ENCODE assay signal across 23 cellular contexts in the genomic region with DNA sequence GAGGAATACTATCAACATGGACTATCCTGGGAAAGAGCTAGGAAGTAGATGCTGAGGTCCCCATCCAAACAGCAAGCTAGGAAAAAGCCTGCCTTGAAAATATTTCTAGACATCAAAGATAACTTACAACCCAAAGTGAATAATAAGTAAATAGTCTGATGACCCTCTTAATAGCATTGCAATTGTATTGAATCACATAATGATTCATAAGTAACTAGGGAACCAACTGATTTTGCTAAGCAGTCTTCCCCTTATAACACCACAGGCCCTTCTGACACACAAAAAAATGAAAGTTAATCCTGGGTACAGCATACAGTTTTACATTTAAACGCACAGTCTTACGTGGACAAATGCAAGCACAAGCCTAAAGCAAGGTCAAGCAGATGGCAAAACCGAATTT.
DNase-seq lines count a peak whose midpoint lies in the region; ATAC-seq and TF ChIP-seq lines count a peak whose summit lies in the region.
"Had no signal": no experiment of that assay in that cellular context is flagged by ENCODE, and none has a peak within 500 bp of the region (broad histone marks: within the 10 kb centered on the region; RNA-seq: fewer than 3 reads in every experiment).

No MANE protein-coding gene starts in this region.

- no peaks in the 10 kb centered on the region for H3K9me3 ChIP-seq in RWPE2 (ENCODE audit: severe bottlenecking)
- H3K9me3 ChIP-seq in fibroblast of lung (ENCODE audit: control insufficient read depth, insufficient read depth, low read depth, low read length) = no peaks in the 10 kb centered on the region
- no peaks in the 10 kb centered on the region for H3K9me3 ChIP-seq in SJCRH30 (replicated peaks)
- H3K9me3 ChIP-seq: BLaER1 treated with 17β-estradiol and CSF1 and Interleukin-3, amounts not matched to agents 10 nM and 100 nM; Peyer's patch had no signal

- DNase-seq in AG10803 (ENCODE audit: low read depth) (peak; percentile 10), RWPE2 (ENCODE audit: low spot score) (no peak), fibroblast of lung (ENCODE audit: low read depth in 2 of 2) (peak; percentile 13 to 66), renal cortical epithelial cell (ENCODE audit: low read depth) (peak; percentile 28), SJCRH30 (no peak), NCI-H2081 (lab: John Stamatoyannopoulos, UW) (no peak)
- DNase-seq: CD8-positive, alpha-beta T cell; DMS53; NCI-H1436; NCI-H2029; NCI-H2171 treated with DMSO at 0.1 percent for 48 hours; NCI-H446 treated with DMSO at 0.1 percent for 48 hours; NCI-H69; NK-92 treated with Interleukin-12 subunit alpha and Interleukin-12 subunit beta, amount 100 ng/mL, for 24 hours; Peyer's patch had no signal

- no peaks in the 10 kb centered on the region for H4K20me1 ChIP-seq in fibroblast of lung (ENCODE audit: control insufficient read depth, extremely low read depth, insufficient read depth, low read length)
- H4K20me1 ChIP-seq: BLaER1 treated with 17β-estradiol and CSF1 and Interleukin-3, amounts not matched to agents 10 nM and 100 nM had no signal

- H3K4me2 ChIP-seq in fibroblast of lung (ENCODE audit: extremely low read depth, insufficient read depth, low read length) = no peak overlapping the region
- H3K4me2 ChIP-seq: BLaER1 treated with 17β-estradiol and CSF1 and Interleukin-3, amounts not matched to agents 10 nM and 100 nM; GM23338; KMS-11 had no signal

- H3K4me1 ChIP-seq in RWPE2 (ENCODE audit: insufficient read depth, poor library complexity, severe bottlenecking) (no peaks in the 10 kb centered on the region), fibroblast of lung (ENCODE audit: control insufficient read depth, extremely low read depth, insufficient read depth, low read length) (no peaks in the 10 kb centered on the region), SJCRH30 (peaks cover 5% of the 10 kb centered on the region)
- H3K4me1 ChIP-seq: Peyer's patch had no signal

- H2AFZ ChIP-seq in fibroblast of lung (ENCODE audit: low read length) = no peak overlapping the region
- H2AFZ ChIP-seq: GM23338 had no signal

- no peak overlapping the region for H3K4me3 ChIP-seq in AG10803 (ENCODE audit: low read length)
- no peak overlapping the region for H3K4me3 ChIP-seq in RWPE2 (ENCODE audit: severe bottlenecking)
- no peak overlapping the region for H3K4me3 ChIP-seq in fibroblast of lung (replicated peaks in 1 of 4; ENCODE audit: control extremely low read depth in 1 of 4, insufficient read depth in 1 of 4, low read depth in 3 of 4, low read length in 4 of 4)
- no peak overlapping the region for H3K4me3 ChIP-seq in SJCRH30
- H3K4me3 ChIP-seq: BLaER1 treated with 17β-estradiol and CSF1 and Interleukin-3, amounts not matched to agents 10 nM and 100 nM; GM23338; Peyer's patch; SK-N-MC had no signal

- peak; percentile 45; the same call in 2 of the 3 replicates for ATAC-seq in RWPE2 (ENCODE audit: low read depth)
- ATAC-seq in HG02885 (IDR thresholded peaks at IDR 0.05; ENCODE audit: poor library complexity, unreplicated experiment) = no peak
- ATAC-seq: CD8-positive, alpha-beta T cell; GM23338; HCT116; HepG2; Right ventricle myocardium inferior had no signal

- H3K9ac ChIP-seq in fibroblast of lung (ENCODE audit: insufficient read depth, low read length) = no peak overlapping the region
- H3K9ac ChIP-seq: BLaER1 treated with 17β-estradiol and CSF1 and Interleukin-3, amounts not matched to agents 10 nM and 100 nM; KMS-11 had no signal

- H3K36me3 ChIP-seq in RWPE2 (ENCODE audit: low read depth) (no peaks in the 10 kb centered on the region), fibroblast of lung (ENCODE audit: control insufficient read depth, insufficient read depth, low read length) (no peaks in the 10 kb centered on the region), SJCRH30 (peaks cover 12% of the 10 kb centered on the region)
- H3K36me3 ChIP-seq: BLaER1 treated with 17β-estradiol and CSF1 and Interleukin-3, amounts not matched to agents 10 nM and 100 nM had no signal

- H3K27ac ChIP-seq in RWPE2 (ENCODE audit: poor library complexity, severe bottlenecking) (no peak overlapping the region), fibroblast of lung (ENCODE audit: insufficient read depth, low read length) (no peak overlapping the region), SJCRH30 (no peak overlapping the region)
- H3K27ac ChIP-seq: BLaER1 treated with 17β-estradiol and CSF1 and Interleukin-3, amounts not matched to agents 10 nM and 100 nM; KMS-11; Peyer's patch; SK-N-MC had no signal

- TF ChIP-seq CTCF in AG10803 (conservative IDR thresholded peaks at IDR 0.05; ENCODE audit: low read length) = no peak
- no peak for TF ChIP-seq CTCF in RWPE2 (IDR thresholded peaks at IDR 0.05; ENCODE audit: poor library complexity, severe bottlenecking)
- TF ChIP-seq CTCF in fibroblast of lung (conservative IDR thresholded peaks at IDR 0.05 in 1 of 2, IDR thresholded peaks at IDR 0.05 in 1 of 2; ENCODE audit: low read depth in 1 of 2, low read length in 2 of 2) = no peak

- H3K27me3 ChIP-seq in RWPE2 (ENCODE audit: insufficient read depth, poor library complexity, severe bottlenecking) = no peaks in the 10 kb centered on the region
- H3K27me3 ChIP-seq in fibroblast of lung (ENCODE audit: control insufficient read depth, insufficient read depth, low read length) = no peaks in the 10 kb centered on the region
- no peaks in the 10 kb centered on the region for H3K27me3 ChIP-seq in SJCRH30
- H3K27me3 ChIP-seq: BLaER1 treated with 17β-estradiol and CSF1 and Interleukin-3, amounts not matched to agents 10 nM and 100 nM; Peyer's patch had no signal

- H3K79me2 ChIP-seq in fibroblast of lung (ENCODE audit: control insufficient read depth, insufficient read depth, low read length) = no peaks in the 10 kb centered on the region

Comparison
In these comparisons a context has a peak if more than half of its experiments do, and no peak if none do; other contexts are left out.
1. DNase-seq: peak in AG10803 (single experiment), fibroblast of lung (2 of 2) and renal cortical epithelial cell (single experiment); none in RWPE2 (single experiment), SJCRH30 (0 of 2) and NCI-H2081 (0 of 2).